Comparison of ENCODE assay signal across 34 cellular contexts in genomic region chr10:33473688-33474087, GRCh38.
"Had no signal": no experiment of that assay in that cellular context is flagged by ENCODE, and none has a peak within 500 bp of the region (broad histone marks: within the 10 kb centered on the region; RNA-seq: fewer than 3 reads in every experiment).

No MANE protein-coding gene starts in this region.

- DNase-seq: Karpas-422, Kasumi-1, MG63, MM.1S, NCI-H1048, NCI-H1092, NCI-H1092 treated with DMSO at 0.1 percent for 48 hours, NCI-H1105 treated with DMSO at 0.1 percent for 48 hours, NCI-H1417, NCI-H1417 treated with DMSO at 0.1 percent for 48 hours, NCI-H1436, NCI-H1436 treated with DMSO at 0.1 percent for 48 hours, NCI-H146, NCI-H1694, NCI-H1694 treated with DMSO at 0.1 percent for 48 hours, NCI-H187, NCI-H187 treated with DMSO at 0.1 percent for 48 hours, NCI-H1930, NCI-H2029, NCI-H2029 treated with DMSO at 0.1 percent for 48 hours, NCI-H2081, NCI-H2081 treated with DMSO at 0.1 percent for 48 hours, NCI-H2107, NCI-H2171, NCI-H2171 treated with DMSO at 0.1 percent for 48 hours, NCI-H2227 treated with DMSO at 0.1 percent for 48 hours, NCI-H226, NCI-H345, NCI-H446, NCI-H446 treated with DMSO at 0.1 percent for 48 hours, NCI-H510A, NCI-H510A treated with DMSO at 0.1 percent for 48 hours, NCI-H524, NCI-H524 treated with DMSO at 0.1 percent for 48 hours had no signal

- H3K36me3 ChIP-seq: MG63 had no signal

- H3K9me3 ChIP-seq: MG63 had no signal

- H3K4me3 ChIP-seq: MG63 had no signal

- H3K27me3 ChIP-seq: MG63 had no signal
